14 cellular contexts compared by ENCODE assay signal in the genomic region with DNA sequence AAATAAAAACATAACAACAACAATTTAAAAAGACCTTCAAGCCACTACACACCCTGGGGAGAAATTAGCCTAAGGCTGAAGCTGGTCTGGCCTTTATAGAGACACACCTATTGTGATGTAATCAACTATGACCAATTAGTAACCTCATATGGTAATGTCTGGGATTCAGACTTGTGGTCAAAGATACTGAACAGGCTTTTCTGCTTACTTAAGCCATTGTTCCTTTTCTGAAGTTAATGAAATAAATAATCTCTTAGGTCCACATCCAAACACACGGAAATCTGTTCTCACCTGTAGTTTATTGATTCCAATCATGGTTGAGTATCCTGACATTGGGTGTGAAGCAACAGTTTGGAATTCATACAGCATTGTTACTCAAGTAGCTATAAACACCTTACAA.
"Had no signal": no experiment of that assay in that cellular context is flagged by ENCODE, and none has a peak within 500 bp of the region (broad histone marks: within the 10 kb centered on the region; RNA-seq: fewer than 3 reads in every experiment).

No MANE protein-coding gene starts in this region.

- H3K27me3 ChIP-seq: brain microvascular endothelial cell, transverse colon had no signal

- H3K9me3 ChIP-seq: psoas muscle, transverse colon had no signal

- ATAC-seq: activated naive CD4-positive, alpha-beta T cell treated with anti-CD3 and anti-CD28 coated beads, Interleukin-2, amount 50 U/mL, for 72 hours; activated T-cell treated with anti-CD3 and anti-CD28 coated beads, Interleukin-2, amount 50 U/mL, for 72 hours; natural killer cell treated with Interleukin-12 subunit alpha and Interleukin-12 subunit beta and Interleukin-15 and Interleukin-18, amount 100 ng/mL, for 72 hours; psoas muscle; sciatic nerve; stimulated activated naive CD8-positive, alpha-beta T cell treated with anti-CD3 and anti-CD28 coated beads, Interleukin-15, Interleukin-2, amounts not matched to agents 100 U/mL and 50 U/mL, for 24 hours had no signal

- H3K4me3 ChIP-seq: dorsolateral prefrontal cortex, psoas muscle, transverse colon had no signal

- H3K36me3 ChIP-seq: brain microvascular endothelial cell, transverse colon had no signal

- H3K4me1 ChIP-seq: psoas muscle, transverse colon had no signal

- DNase-seq: activated CD4-positive, alpha-beta T cell treated with anti-CD3 and anti-CD28 coated beads, Interleukin-2, amount 10 ng/mL, durations not matched to agents 7 days and 5 days; activated CD8-positive, alpha-beta memory T cell treated with anti-CD3 and anti-CD28 coated beads, Interleukin-2, amount 50 U/mL, for 48 hours; activated gamma-delta T cell; activated T-cell treated with anti-CD3 and anti-CD28 coated beads, Interleukin-2, amount 50 U/mL, for 72 hours; brain microvascular endothelial cell; dorsolateral prefrontal cortex; endodermal cell; hypothalamus; psoas muscle; stimulated activated naive CD8-positive, alpha-beta T cell treated with anti-CD3 and anti-CD28 coated beads, Interleukin-15, Interleukin-2, amounts not matched to agents 100 U/mL and 50 U/mL, for 24 hours; transverse colon had no signal

- H3K27ac ChIP-seq: brain microvascular endothelial cell, dorsolateral prefrontal cortex, psoas muscle, transverse colon had no signal
